ENCODE assay signal across 10 cellular contexts in genomic region chr2:241308832-241309500, GRCh38. TPM values are rescaled to one million over a fixed set of nuclear protein-coding genes. Genes with fewer than 3 reads are reported as not detected.
DNase-seq lines count a peak whose midpoint lies in the region; ATAC-seq and TF ChIP-seq lines count a peak whose summit lies in the region.
"Had no signal": no experiment of that assay in that cellular context is flagged by ENCODE, and none has a peak within 500 bp of the region (broad histone marks: within the 10 kb centered on the region; RNA-seq: fewer than 3 reads in every experiment).

No MANE protein-coding gene starts in this region.

- no peaks in the 10 kb centered on the region for H3K9me2 ChIP-seq in GM23338 (ENCODE audit: insufficient read depth)

- H4K20me1 ChIP-seq in GM23338 (replicated peaks; ENCODE audit: insufficient read depth) = peaks cover 45% of the 10 kb centered on the region

- H2AFZ ChIP-seq in GM23338 = no peak overlapping the region

- no peak overlapping the region for H3K9ac ChIP-seq in endodermal cell (ENCODE audit: extremely low read depth, low read length, poor library complexity, severe bottlenecking)

- CTCF ChIA-PET in RWPE1 (lab: Yijun Ruan, JAX) = no interaction called here
- CTCF ChIA-PET in Caco-2 (lab: Charles Lee) = no interaction called here

- no peaks in the 10 kb centered on the region for H3K9me3 Mint-ChIP-seq in GM23338
- no peaks in the 10 kb centered on the region for H3K9me3 Mint-ChIP-seq in endodermal cell
- H3K9me3 Mint-ChIP-seq in progenitor cell of endocrine pancreas (ENCODE audit: low read depth) = no peaks in the 10 kb centered on the region
- no peaks in the 10 kb centered on the region for H3K9me3 Mint-ChIP-seq in Caco-2 (ENCODE audit: unreplicated experiment)
- H3K9me3 Mint-ChIP-seq: brain had no signal

- no peaks in the 10 kb centered on the region for H3K9me3 ChIP-seq in endodermal cell (ENCODE audit: control insufficient read depth, low read length)
- no peaks in the 10 kb centered on the region for H3K9me3 ChIP-seq in Caco-2
- H3K9me3 ChIP-seq: thoracic aorta had no signal

- no peaks in the 10 kb centered on the region for H3K36me3 Mint-ChIP-seq in GM23338 (ENCODE audit: low read depth)
- H3K36me3 Mint-ChIP-seq in endodermal cell (ENCODE audit: low read depth) = no peaks in the 10 kb centered on the region
- H3K36me3 Mint-ChIP-seq in progenitor cell of endocrine pancreas (ENCODE audit: insufficient read depth) = peaks cover 1% of the 10 kb centered on the region
- H3K36me3 Mint-ChIP-seq in Caco-2 (ENCODE audit: insufficient read depth, unreplicated experiment) = peaks cover 24% of the 10 kb centered on the region
- H3K36me3 Mint-ChIP-seq: brain had no signal

- H3K79me2 ChIP-seq in GM23338 (replicated peaks; ENCODE audit: insufficient read depth) = peaks cover 100% of the 10 kb centered on the region

- intact Hi-C loops in Caco-2 (cut with micrococcal nuclease; ENCODE audit: unreplicated experiment) = no loop called here

- no peak overlapping the region; the same call in 2 of the 3 replicates for H3K4me3 Mint-ChIP-seq in GM23338
- no peak overlapping the region for H3K4me3 Mint-ChIP-seq in endodermal cell
- H3K4me3 Mint-ChIP-seq in progenitor cell of endocrine pancreas (ENCODE audit: low read depth) = no peak overlapping the region
- no peak overlapping the region for H3K4me3 Mint-ChIP-seq in Caco-2 (ENCODE audit: unreplicated experiment)

- H3F3A ChIP-seq in GM23338 (replicated peaks; ENCODE audit: low read depth) = no peaks in the 10 kb centered on the region

- TF ChIP-seq CTCF in GM23338 (conservative IDR thresholded peaks at IDR 0.05; ENCODE audit: low read depth in 2 of 2) = no peak
- no peak for TF ChIP-seq CTCF in RWPE1 (conservative IDR thresholded peaks at IDR 0.05; ENCODE audit: low read depth)
- no peak for TF ChIP-seq CTCF in endodermal cell (conservative IDR thresholded peaks at IDR 0.05)
- TF ChIP-seq CTCF in progenitor cell of endocrine pancreas (IDR thresholded peaks at IDR 0.05; ENCODE audit: unreplicated experiment) = no peak
- TF ChIP-seq CTCF in Caco-2 (IDR thresholded peaks at IDR 0.05; ENCODE audit: insufficient read depth in 1 of 2, low read depth in 1 of 2, low read length in 1 of 2, severe bottlenecking in 1 of 2, unreplicated experiment in 1 of 2) = no peak

- H3K27me3 Mint-ChIP-seq in GM23338 (ENCODE audit: insufficient read depth, low read depth, poor library complexity) = peaks cover 6% of the 10 kb centered on the region
- H3K27me3 Mint-ChIP-seq in endodermal cell (ENCODE audit: insufficient read depth) = no peaks in the 10 kb centered on the region
- H3K27me3 Mint-ChIP-seq in progenitor cell of endocrine pancreas = no peaks in the 10 kb centered on the region
- H3K27me3 Mint-ChIP-seq in Caco-2 (ENCODE audit: insufficient read depth, unreplicated experiment) = no peaks in the 10 kb centered on the region
- H3K27me3 Mint-ChIP-seq: brain had no signal

- no peak for DNase-seq in GM23338 (ENCODE audit: low spot score)
- no peak for DNase-seq in RWPE1 (ENCODE audit: low spot score)
- no peak for DNase-seq in endodermal cell
- no peak for DNase-seq in progenitor cell of endocrine pancreas (ENCODE audit: low spot score, unreplicated experiment)
- DNase-seq in Caco-2 = no peak
- DNase-seq: NCI-H1694 had no signal

- H3K27ac Mint-ChIP-seq in GM23338 (peak overlapping the region; percentile 60), endodermal cell (peak overlapping the region; percentile 37), progenitor cell of endocrine pancreas (peak overlapping the region; percentile 0), Caco-2 (ENCODE audit: unreplicated experiment) (no peak overlapping the region)

- H3K4me2 ChIP-seq in GM23338 = no peak overlapping the region

- H3K4me3 ChIP-seq in GM23338 (no peak overlapping the region), endodermal cell (ENCODE audit: low read length) (no peak overlapping the region), Caco-2 (ENCODE audit: low read depth, low read length) (no peak overlapping the region)
- H3K4me3 ChIP-seq: thoracic aorta had no signal

- 95 to 98% methylated on average over 16 to 18 of the region's 18 CpGs for WGBS in endodermal cell (ENCODE audit: insufficient coverage in 1 of 2, insufficient read length in 1 of 2), 2 experiments

- H3K27me3 ChIP-seq in GM23338 (ENCODE audit: insufficient read depth) (no peaks in the 10 kb centered on the region), endodermal cell (ENCODE audit: control insufficient read depth, insufficient read depth, low read length, poor library complexity, severe bottlenecking) (no peaks in the 10 kb centered on the region), Caco-2 (replicated peaks; ENCODE audit: control insufficient read depth, insufficient read depth, low read length) (no peaks in the 10 kb centered on the region)

- BruUV-seq in Caco-2 (replicated peaks; lab: Mats Ljungman, UMichigan) = no TSS peak

- H3K4me1 Mint-ChIP-seq in GM23338 (peaks cover 51% of the 10 kb centered on the region), endodermal cell (peaks cover 33% of the 10 kb centered on the region), progenitor cell of endocrine pancreas (ENCODE audit: low read depth) (peaks cover 23% of the 10 kb centered on the region), Caco-2 (ENCODE audit: low read depth, unreplicated experiment) (peaks cover 30% of the 10 kb centered on the region)

- H3K4me1 ChIP-seq in GM23338 (ENCODE audit: insufficient read depth) = peaks cover 19% of the 10 kb centered on the region
- no peaks in the 10 kb centered on the region for H3K4me1 ChIP-seq in endodermal cell (ENCODE audit: control insufficient read depth, insufficient read depth, low read length)
- peaks cover 15% of the 10 kb centered on the region; the same call in 1 of the 2 replicates for H3K4me1 ChIP-seq in Caco-2

- peak overlapping the region; percentile 21; the same call in 1 of the 2 replicates for H3K27ac ChIP-seq in GM23338 (ENCODE audit: low read depth)
- peak overlapping the region; percentile 10; the same call in 1 of the 2 replicates for H3K27ac ChIP-seq in RWPE1
- no peak overlapping the region for H3K27ac ChIP-seq in endodermal cell (ENCODE audit: low read depth, low read length)

- H3K36me3 ChIP-seq in GM23338 (ENCODE audit: insufficient read depth) (no peaks in the 10 kb centered on the region), endodermal cell (ENCODE audit: control insufficient read depth, insufficient read depth, low read length) (peaks cover 4% of the 10 kb centered on the region), Caco-2 (ENCODE audit: control insufficient read depth, insufficient read depth, low read length) (no peaks in the 10 kb centered on the region)
- H3K36me3 ChIP-seq: thoracic aorta had no signal

- no peak for ATAC-seq in GM23338
- ATAC-seq in HG03442 (IDR thresholded peaks at IDR 0.05; ENCODE audit: unreplicated experiment) = no peak
- no peak for ATAC-seq in GM18861 (IDR thresholded peaks at IDR 0.05; ENCODE audit: unreplicated experiment)

- POLR2A ChIA-PET in RWPE1 (lab: Yijun Ruan, JAX; ENCODE audit: low non-redundant PET) (no interaction called here), Caco-2 (lab: Charles Lee) (no interaction called here)

TF ChIP-seq in GM23338, 12 proteins besides CTCF, POLR2A, EP300 and RAD21 (continues in another document):
- TF ChIP-seq CREB1 (CRISPR knock-in tag; IDR thresholded peaks at IDR 0.05; ENCODE audit: low read depth) = no peak

RNA-seq across cellular contexts. Expression of gene HDLBP, which starts 6.5 kb away (rescaled TPM):
- 306 and 312 TPM in 2 replicates for total RNA-seq in GM23338 (2014; rRNA removed; shearing (Covaris generic))
- polyA plus RNA-seq in GM23338 (2016; fragmentation: Nextera tagmentation; extraction: Ambion mirVana) = 218 and 230 TPM in 2 replicates
- total RNA-seq in endodermal cell = 100 to 1,000 TPM; 344 to 374 TPM
- 216 TPM for polyA plus RNA-seq in endodermal cell (2013, experiment 1 of 2)
- 217 TPM for polyA plus RNA-seq in endodermal cell (2013, experiment 2 of 2)
- 388 and 399 TPM in 2 replicates for total RNA-seq in progenitor cell of endocrine pancreas
- 350 and 379 TPM in 2 replicates for total RNA-seq in Caco-2 (2022)

RNA-seq across cellular contexts. Expression of gene SEPTIN2, which starts 6.8 kb away (rescaled TPM):
- 370 and 393 TPM in 2 replicates for total RNA-seq in GM23338 (2014; rRNA removed; shearing (Covaris generic))
- 204 and 227 TPM in 2 replicates for polyA plus RNA-seq in GM23338 (2016; fragmentation: Nextera tagmentation; extraction: Ambion mirVana)
- total RNA-seq in endodermal cell (100 to 1,000 TPM; 365 to 380 TPM), progenitor cell of endocrine pancreas (445 and 460 TPM in 2 replicates), Caco-2 (2022) (209 TPM in 2 replicates)
- 409 TPM for polyA plus RNA-seq in endodermal cell (2013, experiment 1 of 2)
- 399 TPM for polyA plus RNA-seq in endodermal cell (2013, experiment 2 of 2)

RNA-seq across cellular contexts. Expression of gene FARP2, which starts 47.1 kb away (rescaled TPM):
- total RNA-seq in GM23338 (2014; rRNA removed; shearing (Covaris generic)) = 22.6 and 26.8 TPM in 2 replicates
- polyA plus RNA-seq in GM23338 (2016; fragmentation: Nextera tagmentation; extraction: Ambion mirVana) = 13.9 and 16.0 TPM in 2 replicates
- total RNA-seq in endodermal cell (10 to 100 TPM; 36.4 to 51.4 TPM), progenitor cell of endocrine pancreas (63.6 and 67.0 TPM in 2 replicates), Caco-2 (2022) (37.2 and 37.3 TPM in 2 replicates)
- 31.1 TPM for polyA plus RNA-seq in endodermal cell (2013, experiment 1 of 2)
- polyA plus RNA-seq in endodermal cell (2013, experiment 2 of 2) = 31.1 TPM
